In the genomic region with DNA sequence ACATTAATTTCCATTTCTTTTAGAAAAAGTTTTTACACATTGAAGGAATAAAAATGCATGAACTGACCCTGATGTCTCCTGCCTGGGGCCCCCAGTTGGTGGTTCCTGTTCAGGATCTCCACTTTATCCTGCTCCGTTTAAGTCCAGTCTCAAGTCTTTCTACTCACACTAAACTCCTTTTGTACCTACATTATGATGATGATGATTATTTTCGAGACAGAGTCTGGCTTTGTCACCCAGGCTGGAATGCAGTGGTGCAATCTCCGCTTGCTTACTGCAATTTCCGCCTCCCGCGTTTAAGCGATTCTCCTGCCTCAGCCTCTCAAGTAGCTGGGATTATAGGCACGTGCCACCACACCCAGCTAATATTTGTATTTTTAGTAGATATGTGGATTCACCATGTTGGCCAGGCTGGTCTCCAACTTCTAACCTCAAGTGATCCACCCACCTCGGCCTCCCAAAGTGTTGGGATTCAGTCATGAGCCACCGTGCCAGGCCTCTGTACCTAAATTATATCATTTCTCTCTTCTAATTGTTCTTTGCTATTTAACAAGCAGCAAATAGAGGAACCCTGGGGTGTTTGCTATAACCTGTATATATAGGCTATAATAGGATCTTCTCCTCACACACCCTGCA, we compare ENCODE assay signal across 1 cellular context.
TF ChIP-seq lines count a peak whose summit lies in the region.

No MANE protein-coding gene starts in this region.

TF ChIP-seq in HepG2, 621 proteins besides CTCF, POLR2A, EP300 and RAD21 (continued from another document and continues in another):
- TF ChIP-seq FOXM1 (CRISPR knock-in tag; IDR thresholded peaks at IDR 0.05) (no peak), HNRNPK (IDR thresholded peaks at IDR 0.05; ENCODE audit: low read depth, low read length, poor library complexity, severe bottlenecking) (no peak), FOXJ3 (CRISPR knock-in tag; IDR thresholded peaks at IDR 0.05; ENCODE audit: borderline replicate concordance) (peak; percentile 79; the same call in 1 of the 2 replicates), JDP2 (CRISPR knock-in tag; IDR thresholded peaks at IDR 0.05; ENCODE audit: borderline replicate concordance) (no peak), YEATS4 (CRISPR knock-in tag; IDR thresholded peaks at IDR 0.05; ENCODE audit: borderline replicate concordance) (peak; percentile 69; the same call in 1 of the 2 replicates), HDAC1 (CRISPR knock-in tag; IDR thresholded peaks at IDR 0.05) (peak; percentile 68), HHEX (CRISPR knock-in tag; IDR thresholded peaks at IDR 0.05) (0 out of 2 replicates have a peak, but pooled peaks have one; percentile 15), SOX5 (CRISPR knock-in tag; IDR thresholded peaks at IDR 0.05; ENCODE audit: borderline replicate concordance) (peak; percentile 92), MYC (CRISPR knock-in tag; IDR thresholded peaks at IDR 0.05; ENCODE audit: borderline replicate concordance) (peak; percentile 84; the same call in 1 of the 2 replicates), PAF1 (CRISPR knock-in tag; IDR thresholded peaks at IDR 0.05) (no peak), FOXA1 (IDR thresholded peaks at IDR 0.05) (no peak), FOXA1 (CRISPR knock-in tag; IDR thresholded peaks at IDR 0.05) (peak; percentile 83), RFX1 (IDR thresholded peaks at IDR 0.05) (no peak), GTF3A (CRISPR knock-in tag; conservative IDR thresholded peaks at IDR 0.05) (no peak), ZNF354B (CRISPR knock-in tag; IDR thresholded peaks at IDR 0.05) (no peak), HDAC2 (CRISPR knock-in tag; IDR thresholded peaks at IDR 0.05) (peak; percentile 89), ZNF138 (CRISPR knock-in tag; IDR thresholded peaks at IDR 0.05; ENCODE audit: low read depth) (no peak), ZNF136 (CRISPR knock-in tag; IDR thresholded peaks at IDR 0.05; ENCODE audit: low read depth) (no peak), ZNF644 (CRISPR knock-in tag; IDR thresholded peaks at IDR 0.05; ENCODE audit: low read depth) (peak; percentile 73), RAD51 (IDR thresholded peaks at IDR 0.05; ENCODE audit: borderline replicate concordance) (peak; percentile 29; the same call in 1 of the 2 replicates), ZMYM3 (CRISPR knock-in tag; IDR thresholded peaks at IDR 0.05) (peak; percentile 55; the same call in 1 of the 2 replicates), SP5 (CRISPR knock-in tag; IDR thresholded peaks at IDR 0.05; ENCODE audit: borderline replicate concordance, low read depth) (peak; percentile 69; the same call in 1 of the 2 replicates), ZNF720 (CRISPR knock-in tag; IDR thresholded peaks at IDR 0.05) (no peak), ARID2 (CRISPR knock-in tag; IDR thresholded peaks at IDR 0.05; ENCODE audit: borderline replicate concordance) (peak; percentile 78; the same call in 1 of the 2 replicates), TRIM24 (CRISPR knock-in tag; IDR thresholded peaks at IDR 0.05) (no peak; the same call in 1 of the 2 replicates), ZNF878 (CRISPR knock-in tag; IDR thresholded peaks at IDR 0.05) (peak; percentile 99), IKZF4 (CRISPR knock-in tag; IDR thresholded peaks at IDR 0.05; ENCODE audit: borderline replicate concordance, low read depth, not compliant biosample characterization) (peak; percentile 49), HMG20B (CRISPR knock-in tag; conservative IDR thresholded peaks at IDR 0.05) (peak; percentile 87), FOXK1 (CRISPR knock-in tag; IDR thresholded peaks at IDR 0.05; ENCODE audit: borderline replicate concordance, low read depth) (peak; percentile 79; the same call in 1 of the 2 replicates), FLYWCH1 (CRISPR knock-in tag; IDR thresholded peaks at IDR 0.05) (no peak), ZNF773 (CRISPR knock-in tag; IDR thresholded peaks at IDR 0.05; ENCODE audit: borderline replicate concordance) (no peak), IRX3 (CRISPR knock-in tag; IDR thresholded peaks at IDR 0.05; ENCODE audit: borderline replicate concordance, low read depth) (no peak), ZNF589 (CRISPR knock-in tag; conservative IDR thresholded peaks at IDR 0.05) (no peak), ZNF652 (CRISPR knock-in tag; IDR thresholded peaks at IDR 0.05; ENCODE audit: borderline replicate concordance, low read depth) (no peak), ZNF572 (CRISPR knock-in tag; IDR thresholded peaks at IDR 0.05) (no peak), MBNL3 (CRISPR knock-in tag; conservative IDR thresholded peaks at IDR 0.05) (no peak)
- TF ChIP-seq, protein P1, sequence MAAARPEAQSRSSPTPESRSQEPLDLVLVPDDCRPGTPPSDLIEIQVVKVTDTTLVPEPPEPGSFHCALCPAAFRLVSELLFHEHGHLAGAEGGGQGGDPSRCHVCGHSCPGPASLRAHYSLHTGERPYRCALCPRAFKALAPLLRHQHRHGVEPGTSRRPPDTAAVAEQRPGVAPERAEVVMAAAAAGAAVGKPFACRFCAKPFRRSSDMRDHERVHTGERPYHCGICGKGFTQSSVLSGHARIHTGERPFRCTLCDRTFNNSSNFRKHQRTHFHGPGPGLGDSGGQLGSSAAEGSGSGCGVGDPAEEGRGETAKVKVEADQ (CRISPR knock-in tag; IDR thresholded peaks at IDR 0.05; ENCODE audit: borderline replicate concordance) = no peak
- TF ChIP-seq, protein P2, sequence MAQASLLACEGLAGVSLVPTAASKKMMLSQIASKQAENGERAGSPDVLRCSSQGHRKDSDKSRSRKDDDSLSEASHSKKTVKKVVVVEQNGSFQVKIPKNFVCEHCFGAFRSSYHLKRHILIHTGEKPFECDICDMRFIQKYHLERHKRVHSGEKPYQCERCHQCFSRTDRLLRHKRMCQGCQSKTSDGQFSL (CRISPR knock-in tag; IDR thresholded peaks at IDR 0.05) = no peak
- TF ChIP-seq, protein P3, sequence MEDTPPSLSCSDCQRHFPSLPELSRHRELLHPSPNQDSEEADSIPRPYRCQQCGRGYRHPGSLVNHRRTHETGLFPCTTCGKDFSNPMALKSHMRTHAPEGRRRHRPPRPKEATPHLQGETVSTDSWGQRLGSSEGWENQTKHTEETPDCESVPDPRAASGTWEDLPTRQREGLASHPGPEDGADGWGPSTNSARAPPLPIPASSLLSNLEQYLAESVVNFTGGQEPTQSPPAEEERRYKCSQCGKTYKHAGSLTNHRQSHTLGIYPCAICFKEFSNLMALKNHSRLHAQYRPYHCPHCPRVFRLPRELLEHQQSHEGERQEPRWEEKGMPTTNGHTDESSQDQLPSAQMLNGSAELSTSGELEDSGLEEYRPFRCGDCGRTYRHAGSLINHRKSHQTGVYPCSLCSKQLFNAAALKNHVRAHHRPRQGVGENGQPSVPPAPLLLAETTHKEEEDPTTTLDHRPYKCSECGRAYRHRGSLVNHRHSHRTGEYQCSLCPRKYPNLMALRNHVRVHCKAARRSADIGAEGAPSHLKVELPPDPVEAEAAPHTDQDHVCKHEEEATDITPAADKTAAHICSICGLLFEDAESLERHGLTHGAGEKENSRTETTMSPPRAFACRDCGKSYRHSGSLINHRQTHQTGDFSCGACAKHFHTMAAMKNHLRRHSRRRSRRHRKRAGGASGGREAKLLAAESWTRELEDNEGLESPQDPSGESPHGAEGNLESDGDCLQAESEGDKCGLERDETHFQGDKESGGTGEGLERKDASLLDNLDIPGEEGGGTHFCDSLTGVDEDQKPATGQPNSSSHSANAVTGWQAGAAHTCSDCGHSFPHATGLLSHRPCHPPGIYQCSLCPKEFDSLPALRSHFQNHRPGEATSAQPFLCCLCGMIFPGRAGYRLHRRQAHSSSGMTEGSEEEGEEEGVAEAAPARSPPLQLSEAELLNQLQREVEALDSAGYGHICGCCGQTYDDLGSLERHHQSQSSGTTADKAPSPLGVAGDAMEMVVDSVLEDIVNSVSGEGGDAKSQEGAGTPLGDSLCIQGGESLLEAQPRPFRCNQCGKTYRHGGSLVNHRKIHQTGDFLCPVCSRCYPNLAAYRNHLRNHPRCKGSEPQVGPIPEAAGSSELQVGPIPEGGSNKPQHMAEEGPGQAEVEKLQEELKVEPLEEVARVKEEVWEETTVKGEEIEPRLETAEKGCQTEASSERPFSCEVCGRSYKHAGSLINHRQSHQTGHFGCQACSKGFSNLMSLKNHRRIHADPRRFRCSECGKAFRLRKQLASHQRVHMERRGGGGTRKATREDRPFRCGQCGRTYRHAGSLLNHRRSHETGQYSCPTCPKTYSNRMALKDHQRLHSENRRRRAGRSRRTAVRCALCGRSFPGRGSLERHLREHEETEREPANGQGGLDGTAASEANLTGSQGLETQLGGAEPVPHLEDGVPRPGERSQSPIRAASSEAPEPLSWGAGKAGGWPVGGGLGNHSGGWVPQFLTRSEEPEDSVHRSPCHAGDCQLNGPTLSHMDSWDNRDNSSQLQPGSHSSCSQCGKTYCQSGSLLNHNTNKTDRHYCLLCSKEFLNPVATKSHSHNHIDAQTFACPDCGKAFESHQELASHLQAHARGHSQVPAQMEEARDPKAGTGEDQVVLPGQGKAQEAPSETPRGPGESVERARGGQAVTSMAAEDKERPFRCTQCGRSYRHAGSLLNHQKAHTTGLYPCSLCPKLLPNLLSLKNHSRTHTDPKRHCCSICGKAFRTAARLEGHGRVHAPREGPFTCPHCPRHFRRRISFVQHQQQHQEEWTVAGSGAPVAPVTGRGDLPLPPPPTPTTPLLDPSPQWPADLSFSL (CRISPR knock-in tag; IDR thresholded peaks at IDR 0.05) = no peak
- TF ChIP-seq, protein P4, sequence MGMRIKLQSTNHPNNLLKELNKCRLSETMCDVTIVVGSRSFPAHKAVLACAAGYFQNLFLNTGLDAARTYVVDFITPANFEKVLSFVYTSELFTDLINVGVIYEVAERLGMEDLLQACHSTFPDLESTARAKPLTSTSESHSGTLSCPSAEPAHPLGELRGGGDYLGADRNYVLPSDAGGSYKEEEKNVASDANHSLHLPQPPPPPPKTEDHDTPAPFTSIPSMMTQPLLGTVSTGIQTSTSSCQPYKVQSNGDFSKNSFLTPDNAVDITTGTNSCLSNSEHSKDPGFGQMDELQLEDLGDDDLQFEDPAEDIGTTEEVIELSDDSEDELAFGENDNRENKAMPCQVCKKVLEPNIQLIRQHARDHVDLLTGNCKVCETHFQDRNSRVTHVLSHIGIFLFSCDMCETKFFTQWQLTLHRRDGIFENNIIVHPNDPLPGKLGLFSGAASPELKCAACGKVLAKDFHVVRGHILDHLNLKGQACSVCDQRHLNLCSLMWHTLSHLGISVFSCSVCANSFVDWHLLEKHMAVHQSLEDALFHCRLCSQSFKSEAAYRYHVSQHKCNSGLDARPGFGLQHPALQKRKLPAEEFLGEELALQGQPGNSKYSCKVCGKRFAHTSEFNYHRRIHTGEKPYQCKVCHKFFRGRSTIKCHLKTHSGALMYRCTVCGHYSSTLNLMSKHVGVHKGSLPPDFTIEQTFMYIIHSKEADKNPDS (CRISPR knock-in tag; IDR thresholded peaks at IDR 0.05) = no peak
- TF ChIP-seq, protein P5, sequence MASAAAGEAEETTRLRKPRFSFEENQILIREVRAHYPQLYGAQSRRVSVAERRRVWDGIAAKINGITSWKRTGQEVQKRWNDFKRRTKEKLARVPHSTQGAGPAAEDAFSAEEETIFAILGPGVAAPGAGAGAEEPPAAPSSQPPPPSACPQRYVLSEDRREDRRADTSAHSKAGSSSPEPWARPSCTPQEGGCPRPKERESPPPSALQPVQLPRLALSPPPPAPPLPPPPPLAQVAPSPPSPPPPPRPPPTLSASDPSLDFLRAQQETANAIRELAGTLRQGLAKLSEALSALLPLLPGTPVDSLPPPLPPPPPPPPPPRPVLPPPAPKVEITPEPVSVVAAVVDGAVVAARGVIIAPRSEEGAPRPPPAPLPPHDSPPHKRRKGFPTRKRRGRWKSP (CRISPR knock-in tag; IDR thresholded peaks at IDR 0.05) = peak; percentile 48; the same call in 1 of the 2 replicates
- TF ChIP-seq, protein P6, sequence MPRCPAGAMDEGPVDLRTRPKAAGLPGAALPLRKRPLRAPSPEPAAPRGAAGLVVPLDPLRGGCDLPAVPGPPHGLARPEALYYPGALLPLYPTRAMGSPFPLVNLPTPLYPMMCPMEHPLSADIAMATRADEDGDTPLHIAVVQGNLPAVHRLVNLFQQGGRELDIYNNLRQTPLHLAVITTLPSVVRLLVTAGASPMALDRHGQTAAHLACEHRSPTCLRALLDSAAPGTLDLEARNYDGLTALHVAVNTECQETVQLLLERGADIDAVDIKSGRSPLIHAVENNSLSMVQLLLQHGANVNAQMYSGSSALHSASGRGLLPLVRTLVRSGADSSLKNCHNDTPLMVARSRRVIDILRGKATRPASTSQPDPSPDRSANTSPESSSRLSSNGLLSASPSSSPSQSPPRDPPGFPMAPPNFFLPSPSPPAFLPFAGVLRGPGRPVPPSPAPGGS (CRISPR knock-in tag; IDR thresholded peaks at IDR 0.05) = no peak
- TF ChIP-seq, protein P7, sequence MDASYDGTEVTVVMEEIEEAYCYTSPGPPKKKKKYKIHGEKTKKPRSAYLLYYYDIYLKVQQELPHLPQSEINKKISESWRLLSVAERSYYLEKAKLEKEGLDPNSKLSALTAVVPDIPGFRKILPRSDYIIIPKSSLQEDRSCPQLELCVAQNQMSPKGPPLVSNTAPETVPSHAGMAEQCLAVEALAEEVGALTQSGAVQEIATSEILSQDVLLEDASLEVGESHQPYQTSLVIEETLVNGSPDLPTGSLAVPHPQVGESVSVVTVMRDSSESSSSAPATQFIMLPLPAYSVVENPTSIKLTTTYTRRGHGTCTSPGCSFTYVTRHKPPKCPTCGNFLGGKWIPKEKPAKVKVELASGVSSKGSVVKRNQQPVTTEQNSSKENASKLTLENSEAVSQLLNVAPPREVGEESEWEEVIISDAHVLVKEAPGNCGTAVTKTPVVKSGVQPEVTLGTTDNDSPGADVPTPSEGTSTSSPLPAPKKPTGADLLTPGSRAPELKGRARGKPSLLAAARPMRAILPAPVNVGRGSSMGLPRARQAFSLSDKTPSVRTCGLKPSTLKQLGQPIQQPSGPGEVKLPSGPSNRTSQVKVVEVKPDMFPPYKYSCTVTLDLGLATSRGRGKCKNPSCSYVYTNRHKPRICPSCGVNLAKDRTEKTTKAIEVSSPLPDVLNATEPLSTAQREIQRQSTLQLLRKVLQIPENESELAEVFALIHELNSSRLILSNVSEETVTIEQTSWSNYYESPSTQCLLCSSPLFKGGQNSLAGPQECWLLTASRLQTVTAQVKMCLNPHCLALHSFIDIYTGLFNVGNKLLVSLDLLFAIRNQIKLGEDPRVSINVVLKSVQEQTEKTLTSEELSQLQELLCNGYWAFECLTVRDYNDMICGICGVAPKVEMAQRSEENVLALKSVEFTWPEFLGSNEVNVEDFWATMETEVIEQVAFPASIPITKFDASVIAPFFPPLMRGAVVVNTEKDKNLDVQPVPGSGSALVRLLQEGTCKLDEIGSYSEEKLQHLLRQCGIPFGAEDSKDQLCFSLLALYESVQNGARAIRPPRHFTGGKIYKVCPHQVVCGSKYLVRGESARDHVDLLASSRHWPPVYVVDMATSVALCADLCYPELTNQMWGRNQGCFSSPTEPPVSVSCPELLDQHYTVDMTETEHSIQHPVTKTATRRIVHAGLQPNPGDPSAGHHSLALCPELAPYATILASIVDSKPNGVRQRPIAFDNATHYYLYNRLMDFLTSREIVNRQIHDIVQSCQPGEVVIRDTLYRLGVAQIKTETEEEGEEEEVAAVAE (CRISPR knock-in tag; IDR thresholded peaks at IDR 0.05; ENCODE audit: borderline replicate concordance) = peak; percentile 69; the same call in 1 of the 2 replicates
- TF ChIP-seq, protein P8, sequence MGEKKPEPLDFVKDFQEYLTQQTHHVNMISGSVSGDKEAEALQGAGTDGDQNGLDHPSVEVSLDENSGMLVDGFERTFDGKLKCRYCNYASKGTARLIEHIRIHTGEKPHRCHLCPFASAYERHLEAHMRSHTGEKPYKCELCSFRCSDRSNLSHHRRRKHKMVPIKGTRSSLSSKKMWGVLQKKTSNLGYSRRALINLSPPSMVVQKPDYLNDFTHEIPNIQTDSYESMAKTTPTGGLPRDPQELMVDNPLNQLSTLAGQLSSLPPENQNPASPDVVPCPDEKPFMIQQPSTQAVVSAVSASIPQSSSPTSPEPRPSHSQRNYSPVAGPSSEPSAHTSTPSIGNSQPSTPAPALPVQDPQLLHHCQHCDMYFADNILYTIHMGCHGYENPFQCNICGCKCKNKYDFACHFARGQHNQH (CRISPR knock-in tag; IDR thresholded peaks at IDR 0.05) = peak; percentile 93
